15 cellular contexts compared by ENCODE assay signal in genomic region chr6:87731080-87731479, GRCh38. TPM values are rescaled to one million over a fixed set of nuclear protein-coding genes. Genes with fewer than 3 reads are reported as not detected.
DNase-seq lines count a peak whose midpoint lies in the region; ATAC-seq and TF ChIP-seq lines count a peak whose summit lies in the region.
"Had no signal": no experiment of that assay in that cellular context is flagged by ENCODE, and none has a peak within 500 bp of the region (broad histone marks: within the 10 kb centered on the region; RNA-seq: fewer than 3 reads in every experiment).

No MANE protein-coding gene starts in this region.

- intact Hi-C loops in MCF 10A (cut with micrococcal nuclease) = no loop called here
- intact Hi-C loops in breast epithelium (cut with DNase I; ENCODE audit: low total_unique reads) = no loop called here
- intact Hi-C loops in left lung (cut with DNase I) = no loop called here

- no peak for TF ChIP-seq EP300 in suprapubic skin (IDR thresholded peaks at IDR 0.05)

- H3K27me3 Mint-ChIP-seq in MCF 10A (ENCODE audit: insufficient read depth, unreplicated experiment) = no peaks in the 10 kb centered on the region

- TF ChIP-seq CTCF in MCF 10A (IDR thresholded peaks at IDR 0.05; ENCODE audit: unreplicated experiment) = no peak
- TF ChIP-seq CTCF in breast epithelium (IDR thresholded peaks at IDR 0.05) = no peak
- TF ChIP-seq CTCF in RWPE2 (IDR thresholded peaks at IDR 0.05; ENCODE audit: poor library complexity, severe bottlenecking) = no peak
- no peak for TF ChIP-seq CTCF in left lung (IDR thresholded peaks at IDR 0.05)
- TF ChIP-seq CTCF in suprapubic skin (IDR thresholded peaks at IDR 0.05) = no peak

- no peak overlapping the region for H3K4me3 Mint-ChIP-seq in MCF 10A (ENCODE audit: unreplicated experiment)

- peaks cover 42% of the 10 kb centered on the region for H3K4me1 Mint-ChIP-seq in MCF 10A (ENCODE audit: insufficient read depth, unreplicated experiment)

- no peaks in the 10 kb centered on the region for H3K79me2 ChIP-seq in trophoblast cell (ENCODE audit: control insufficient read depth, insufficient read depth, low read length, poor library complexity)

- no peaks in the 10 kb centered on the region for H3K27me3 ChIP-seq in breast epithelium
- no peaks in the 10 kb centered on the region for H3K27me3 ChIP-seq in RWPE2 (ENCODE audit: insufficient read depth, poor library complexity, severe bottlenecking)
- H3K27me3 ChIP-seq in left lung = no peaks in the 10 kb centered on the region
- no peaks in the 10 kb centered on the region for H3K27me3 ChIP-seq in suprapubic skin
- no peaks in the 10 kb centered on the region for H3K27me3 ChIP-seq in trophoblast cell (ENCODE audit: insufficient read depth, low read length)
- H3K27me3 ChIP-seq: BLaER1, MG63, SJSA1 had no signal

- H3K9ac ChIP-seq in trophoblast cell (ENCODE audit: low read length) = no peak overlapping the region
- H3K9ac ChIP-seq: BLaER1, KMS-11 had no signal

- BruUV-seq in MCF 10A (replicated peaks; lab: Mats Ljungman, UMichigan) = no TSS peak

- TF ChIP-seq POLR2A in breast epithelium (IDR thresholded peaks at IDR 0.05) = no peak
- no peak for TF ChIP-seq POLR2A in suprapubic skin (IDR thresholded peaks at IDR 0.05)

- H4K91ac ChIP-seq in trophoblast cell (ENCODE audit: low read depth, low read length) = no peak overlapping the region

- no peaks in the 10 kb centered on the region for H3K36me3 Mint-ChIP-seq in MCF 10A (ENCODE audit: insufficient read depth, unreplicated experiment)

- H3K4me2 ChIP-seq in trophoblast cell (ENCODE audit: low read length) = no peak overlapping the region

- no peak overlapping the region for H3K23ac ChIP-seq in trophoblast cell (ENCODE audit: low read length)

- no peaks in the 10 kb centered on the region for H3K79me1 ChIP-seq in trophoblast cell (ENCODE audit: low read length)

- H3K18ac ChIP-seq in trophoblast cell (ENCODE audit: low read length) = no peak overlapping the region

- H3K9me3 ChIP-seq in breast epithelium (no peaks in the 10 kb centered on the region), RWPE2 (ENCODE audit: severe bottlenecking) (no peaks in the 10 kb centered on the region), left lung (no peaks in the 10 kb centered on the region), suprapubic skin (no peaks in the 10 kb centered on the region), trophoblast cell (ENCODE audit: insufficient read depth, low read depth, low read length) (no peaks in the 10 kb centered on the region)
- H3K9me3 ChIP-seq: HAP-1, MG63, SJSA1 had no signal

- H2BK12ac ChIP-seq in trophoblast cell (ENCODE audit: low read length) = no peak overlapping the region

- peak overlapping the region in 1 of 2 donors; percentile 85 for H3K27ac ChIP-seq in breast epithelium
- H3K27ac ChIP-seq in RWPE2 (ENCODE audit: poor library complexity, severe bottlenecking) = peak overlapping the region; percentile 97
- H3K27ac ChIP-seq in left lung = peak overlapping the region; percentile 69 to 90
- H3K27ac ChIP-seq in suprapubic skin = peak overlapping the region; percentile 82
- no peak overlapping the region for H3K27ac ChIP-seq in trophoblast cell (ENCODE audit: low read depth, low read length)
- H3K27ac ChIP-seq: 22Rv1, BLaER1, KMS-11, SJSA1 had no signal

- no peaks in the 10 kb centered on the region for H3K4me1 ChIP-seq in breast epithelium
- H3K4me1 ChIP-seq in RWPE2 (ENCODE audit: insufficient read depth, poor library complexity, severe bottlenecking) = peaks cover 42% of the 10 kb centered on the region
- peaks cover 7 to 50% of the 10 kb centered on the region in 2 donors for H3K4me1 ChIP-seq in left lung
- H3K4me1 ChIP-seq in suprapubic skin = peaks cover 37% of the 10 kb centered on the region
- peaks cover 0 to 5% of the 10 kb centered on the region in 2 experiments for H3K4me1 ChIP-seq in trophoblast cell (ENCODE audit: control insufficient read depth in 1 of 2, insufficient read depth in 2 of 2, low read length in 2 of 2)
- H3K4me1 ChIP-seq: HAP-1 had no signal

- ATAC-seq in RWPE2 (ENCODE audit: low read depth) = no peak
- no peak for ATAC-seq in left lung

- H2BK120ac ChIP-seq in trophoblast cell (ENCODE audit: insufficient read depth, low read length, poor library complexity) = no peak overlapping the region

- no peak overlapping the region for H3K4ac ChIP-seq in trophoblast cell (ENCODE audit: low read depth, low read length)

- no peak overlapping the region for H2AFZ ChIP-seq in trophoblast cell (ENCODE audit: insufficient read depth, low read length, poor library complexity)

- H3K36me3 ChIP-seq in breast epithelium (no peaks in the 10 kb centered on the region), RWPE2 (ENCODE audit: low read depth) (no peaks in the 10 kb centered on the region), left lung (no peaks in the 10 kb centered on the region), suprapubic skin (no peaks in the 10 kb centered on the region), trophoblast cell (ENCODE audit: control insufficient read depth in 1 of 2, insufficient read depth in 2 of 2, low read length in 2 of 2) (no peaks in the 10 kb centered on the region)
- H3K36me3 ChIP-seq: BLaER1, HAP-1, MG63, SJSA1 had no signal

- DNase-seq in MCF 10A (ENCODE audit: unreplicated experiment) = no peak
- no peak for DNase-seq in breast epithelium (ENCODE audit: low spot score in 2 of 2)
- DNase-seq in RWPE2 (ENCODE audit: low spot score) = no peak
- no peak for DNase-seq in left lung
- no peak for DNase-seq in suprapubic skin (ENCODE audit: low spot score in 2 of 2)
- DNase-seq in COLO668 (lab: John Stamatoyannopoulos, UW; ENCODE audit: unreplicated experiment) = no peak
- no peak for DNase-seq in trophoblast cell
- DNase-seq in NCI-H774 (lab: John Stamatoyannopoulos, UW) = no peak
- DNase-seq: NCI-H1694 had no signal

- H2AK5ac ChIP-seq in trophoblast cell (ENCODE audit: low read length) = no peak overlapping the region

- H2BK5ac ChIP-seq in trophoblast cell (ENCODE audit: low read depth, low read length, poor library complexity) = no peak overlapping the region

- H3K27ac Mint-ChIP-seq in MCF 10A (ENCODE audit: low read depth, unreplicated experiment) = peak overlapping the region; percentile 90

- CTCF ChIA-PET in MCF 10A (lab: Yijun Ruan, JAX) = interaction anchor here (0.6 to 0.7 kb wide), 2 partner anchors 45 to 653 kb away, joined by 3 read pairs; no protein-coding TSS in a partner anchor

- H4K8ac ChIP-seq in trophoblast cell (ENCODE audit: low read depth, low read length) = no peak overlapping the region

- no peak overlapping the region for H4K12ac ChIP-seq in trophoblast cell (ENCODE audit: low read depth, low read length)

- H3K14ac ChIP-seq in trophoblast cell (ENCODE audit: low read length) = no peak overlapping the region

- POLR2A ChIA-PET in MCF 10A (lab: Yijun Ruan, JAX) = interaction anchor here (1.0 to 5.1 kb wide), 4 partner anchors 8 to 32 kb away, joined by 4 to 76 read pairs (median 40); partner anchors contain the start of gene AKIRIN2

- peaks cover 7% of the 10 kb centered on the region for H3K9me3 Mint-ChIP-seq in MCF 10A (ENCODE audit: unreplicated experiment)

- no peak overlapping the region for H3K4me3 ChIP-seq in breast epithelium
- no peak overlapping the region for H3K4me3 ChIP-seq in RWPE2 (ENCODE audit: severe bottlenecking)
- no peak overlapping the region for H3K4me3 ChIP-seq in left lung
- no peak overlapping the region for H3K4me3 ChIP-seq in suprapubic skin
- H3K4me3 ChIP-seq in trophoblast cell (ENCODE audit: low read depth, low read length) = no peak overlapping the region
- H3K4me3 ChIP-seq: BLaER1, HAP-1, MG63, SJSA1 had no signal

RNA-seq across cellular contexts. Expression of gene AKIRIN2, which starts 29.0 kb away (rescaled TPM):
- 47.6 and 48.1 TPM in 2 replicates for total RNA-seq in MCF 10A (2022)
- total RNA-seq in breast epithelium = 10 to 100 TPM; 18.4 to 30.6 (median 22.8) TPM
- 10 to 100 TPM; 43.6 to 57.8 TPM for total RNA-seq in left lung
- total RNA-seq in suprapubic skin = 10 to 100 TPM; 15.3 to 35.4 (median 29.2) TPM
- 86.1 and 86.4 TPM in 2 replicates for polyA plus RNA-seq in trophoblast cell (2013)
